In genomic region chr6:107866606-107867301, GRCh38 we compare ENCODE assay signal across 1 cellular context.
TF ChIP-seq lines count a peak whose summit lies in the region.

No MANE protein-coding gene starts in this region.

TF ChIP-seq in HCT116, 20 proteins besides CTCF, POLR2A, EP300 and RAD21 (continued from another document):
- TF ChIP-seq REST (IDR thresholded peaks at IDR 0.05; ENCODE audit: low read depth) = no peak
TF ChIP-seq in HCT116: peak in this region for 0.
